19 cellular contexts compared by ENCODE assay signal in genomic region chr12:19856389-19856788, GRCh38.
A peak's percentile ranks its signal among the peaks of the same experiment; 100 is the strongest.
DNase-seq lines count a peak whose midpoint lies in the region; ATAC-seq and TF ChIP-seq lines count a peak whose summit lies in the region.
"Had no signal": no experiment of that assay in that cellular context is flagged by ENCODE, and none has a peak within 500 bp of the region (broad histone marks: within the 10 kb centered on the region; RNA-seq: fewer than 3 reads in every experiment).

No MANE protein-coding gene starts in this region.

- H3K23ac ChIP-seq in trophoblast cell (ENCODE audit: low read length): no peak overlapping the region

- H3K27me3 Mint-ChIP-seq in naive thymus-derived CD4-positive, alpha-beta T cell: peaks cover 0 to 24% (median 11%) of the 10 kb centered on the region in 5 donors
- H3K27me3 Mint-ChIP-seq in progenitor cell of endocrine pancreas: no peaks in the 10 kb centered on the region

- no peak for TF ChIP-seq EP300 in sigmoid colon (IDR thresholded peaks at IDR 0.05)

- no peak overlapping the region for H2BK12ac ChIP-seq in trophoblast cell (ENCODE audit: low read length)

- no peaks in the 10 kb centered on the region for H3K4me1 Mint-ChIP-seq in naive thymus-derived CD4-positive, alpha-beta T cell
- H3K4me1 Mint-ChIP-seq in progenitor cell of endocrine pancreas (ENCODE audit: low read depth): peaks cover 11% of the 10 kb centered on the region
- H3K4me1 Mint-ChIP-seq: activated naive CD4-positive, alpha-beta T cell treated with anti-CD3 and anti-CD28 coated beads, Interleukin-2, amount 50 U/mL, for 24 hours had no signal

- H4K12ac ChIP-seq in trophoblast cell (ENCODE audit: low read depth, low read length): no peak overlapping the region

- ATAC-seq in Right ventricle myocardium superior (ENCODE audit: poor library complexity): peak; percentile 65
- no peak for ATAC-seq in naive thymus-derived CD4-positive, alpha-beta T cell
- ATAC-seq: activated CD4-positive, CD25-positive, alpha-beta regulatory T cell treated with anti-CD3 and anti-CD28 coated beads, Interleukin-2, amount 50 U/mL, for 24 hours; left lobe of liver; T-helper 17 cell had no signal

- WGBS in sigmoid colon, 2 donors: 69 to 73% methylated on average over 5 of the region's 5 CpGs
- no CpG with 5 or more reads among the region's 5 CpGs for WGBS in trophoblast cell (ENCODE audit: extremely low coverage, insufficient coverage, insufficient read length)

- no peak overlapping the region for H3K18ac ChIP-seq in trophoblast cell (ENCODE audit: low read length)

- H3K9me3 ChIP-seq in sigmoid colon: no peaks in the 10 kb centered on the region
- H3K9me3 ChIP-seq in trophoblast cell (ENCODE audit: insufficient read depth, low read depth, low read length): no peaks in the 10 kb centered on the region
- no peaks in the 10 kb centered on the region for H3K9me3 ChIP-seq in naive thymus-derived CD4-positive, alpha-beta T cell (ENCODE audit: control insufficient read depth in 2 of 3, low read length in 3 of 3)

- H2BK120ac ChIP-seq in trophoblast cell (ENCODE audit: insufficient read depth, low read length, poor library complexity): no peak overlapping the region

- no peak overlapping the region for H4K91ac ChIP-seq in trophoblast cell (ENCODE audit: low read depth, low read length)

- H3K4ac ChIP-seq in trophoblast cell (ENCODE audit: low read depth, low read length): no peak overlapping the region

- H4K8ac ChIP-seq in trophoblast cell (ENCODE audit: low read depth, low read length): no peak overlapping the region

- H3K79me1 ChIP-seq in trophoblast cell (ENCODE audit: low read length): no peaks in the 10 kb centered on the region

- intact Hi-C loops in Right ventricle myocardium superior (cut with DNase I) (no loop called here), sigmoid colon (cut with DNase I) (no loop called here)
- intact Hi-C loops in naive thymus-derived CD4-positive, alpha-beta T cell (cut with micrococcal nuclease): no loop called here

- no peak for TF ChIP-seq POLR2A in sigmoid colon (IDR thresholded peaks at IDR 0.05)

- H2BK5ac ChIP-seq in trophoblast cell (ENCODE audit: low read depth, low read length, poor library complexity): no peak overlapping the region

- no peak overlapping the region for H3K4me2 ChIP-seq in trophoblast cell (ENCODE audit: low read length)

- H3K27ac ChIP-seq in sigmoid colon: peak overlapping the region; percentile 56 to 69 (median 63)
- H3K27ac ChIP-seq in trophoblast cell (ENCODE audit: low read depth, low read length): no peak overlapping the region
- H3K27ac ChIP-seq in naive thymus-derived CD4-positive, alpha-beta T cell (ENCODE audit: low read depth, low read length): no peak overlapping the region

- no peak overlapping the region for H2AK5ac ChIP-seq in trophoblast cell (ENCODE audit: low read length)

- no peak for TF ChIP-seq CTCF in sigmoid colon (IDR thresholded peaks at IDR 0.05)
- no peak for TF ChIP-seq CTCF in progenitor cell of endocrine pancreas (IDR thresholded peaks at IDR 0.05; ENCODE audit: unreplicated experiment)

- H3K27me3 ChIP-seq in sigmoid colon: no peaks in the 10 kb centered on the region
- no peaks in the 10 kb centered on the region for H3K27me3 ChIP-seq in trophoblast cell (ENCODE audit: insufficient read depth, low read length)
- no peaks in the 10 kb centered on the region for H3K27me3 ChIP-seq in naive thymus-derived CD4-positive, alpha-beta T cell (ENCODE audit: control insufficient read depth in 2 of 2, insufficient read depth in 2 of 2, low read length in 2 of 2)

- H3K4me3 ChIP-seq in sigmoid colon (no peak overlapping the region), trophoblast cell (ENCODE audit: low read depth, low read length) (no peak overlapping the region)
- no peak overlapping the region for H3K4me3 ChIP-seq in naive thymus-derived CD4-positive, alpha-beta T cell (ENCODE audit: low read length)
- H3K4me3 ChIP-seq: HAP-1, skin epidermis had no signal

- no peak overlapping the region for H2AFZ ChIP-seq in trophoblast cell (ENCODE audit: insufficient read depth, low read length, poor library complexity)

- H3K14ac ChIP-seq in trophoblast cell (ENCODE audit: low read length): no peak overlapping the region

- H3K9ac ChIP-seq in trophoblast cell (ENCODE audit: low read length): no peak overlapping the region

- peaks cover 0 to 4% (median 0%) of the 10 kb centered on the region in 5 donors for H3K36me3 Mint-ChIP-seq in naive thymus-derived CD4-positive, alpha-beta T cell
- H3K36me3 Mint-ChIP-seq in progenitor cell of endocrine pancreas (ENCODE audit: insufficient read depth): peaks cover 4% of the 10 kb centered on the region
- H3K36me3 Mint-ChIP-seq: activated naive CD4-positive, alpha-beta T cell treated with anti-CD3 and anti-CD28 coated beads, Interleukin-2, amount 50 U/mL, for 24 hours had no signal

- H3K9me3 Mint-ChIP-seq in naive thymus-derived CD4-positive, alpha-beta T cell: peaks cover 0 to 29% (median 7%) of the 10 kb centered on the region in 11 donors
- H3K9me3 Mint-ChIP-seq in progenitor cell of endocrine pancreas (ENCODE audit: low read depth): peaks cover 33% of the 10 kb centered on the region

- CTCF ChIA-PET in naive thymus-derived CD4-positive, alpha-beta T cell (lab: Charles Lee): no interaction called here

- no peaks in the 10 kb centered on the region for H3K79me2 ChIP-seq in trophoblast cell (ENCODE audit: control insufficient read depth, insufficient read depth, low read length, poor library complexity)

- POLR2A ChIA-PET in naive thymus-derived CD4-positive, alpha-beta T cell (lab: Charles Lee): no interaction called here

- peak; percentile 18 for DNase-seq in EH (ENCODE audit: low read depth)
- peak; percentile 72 for DNase-seq in amniotic epithelial cell (ENCODE audit: low read depth)
- DNase-seq in Right ventricle myocardium superior: no peak
- DNase-seq in sigmoid colon: no peak
- no peak for DNase-seq in trophoblast cell
- no peak for DNase-seq in naive thymus-derived CD4-positive, alpha-beta T cell
- no peak for DNase-seq in COLO668 (lab: John Stamatoyannopoulos, UW; ENCODE audit: unreplicated experiment)
- no peak for DNase-seq in progenitor cell of endocrine pancreas (ENCODE audit: low spot score, unreplicated experiment)
- DNase-seq: AML-193; DMS 273 treated with DMSO at 0.1 percent for 48 hours; NCI-H187 treated with DMSO at 0.1 percent for 48 hours; NCI-H526 treated with DMSO at 0.1 percent for 48 hours; stimulated activated naive CD4-positive, alpha-beta T cell; T-helper 17 cell had no signal

- H3K4me3 Mint-ChIP-seq in naive thymus-derived CD4-positive, alpha-beta T cell: no peak overlapping the region
- no peak overlapping the region for H3K4me3 Mint-ChIP-seq in progenitor cell of endocrine pancreas (ENCODE audit: low read depth)
- H3K4me3 Mint-ChIP-seq: activated naive CD4-positive, alpha-beta T cell treated with anti-CD3 and anti-CD28 coated beads, Interleukin-2, amount 50 U/mL, for 24 hours had no signal

- H3K36me3 ChIP-seq in sigmoid colon: no peaks in the 10 kb centered on the region
- H3K36me3 ChIP-seq in trophoblast cell (ENCODE audit: control insufficient read depth in 1 of 2, insufficient read depth in 2 of 2, low read length in 2 of 2): no peaks in the 10 kb centered on the region
- no peaks in the 10 kb centered on the region for H3K36me3 ChIP-seq in naive thymus-derived CD4-positive, alpha-beta T cell (ENCODE audit: control insufficient read depth in 2 of 3, insufficient read depth in 3 of 3, low read length in 3 of 3)
- H3K36me3 ChIP-seq: HAP-1 had no signal

- no peak overlapping the region for H3K27ac Mint-ChIP-seq in naive thymus-derived CD4-positive, alpha-beta T cell
- H3K27ac Mint-ChIP-seq in progenitor cell of endocrine pancreas: no peak overlapping the region
- H3K27ac Mint-ChIP-seq: activated naive CD4-positive, alpha-beta T cell treated with anti-CD3 and anti-CD28 coated beads, Interleukin-2, amount 50 U/mL, for 24 hours; T-helper 17 cell had no signal

- H3K4me1 ChIP-seq in sigmoid colon: peaks cover 0 to 15% (median 7%) of the 10 kb centered on the region in 4 donors
- H3K4me1 ChIP-seq in trophoblast cell (ENCODE audit: control insufficient read depth in 1 of 2, insufficient read depth in 2 of 2, low read length in 2 of 2): no peaks in the 10 kb centered on the region
- no peaks in the 10 kb centered on the region for H3K4me1 ChIP-seq in naive thymus-derived CD4-positive, alpha-beta T cell (ENCODE audit: control insufficient read depth in 2 of 2, insufficient read depth in 2 of 2, low read length in 2 of 2)

Comparison
In these comparisons a context has a peak if more than half of its experiments do, and no peak if none do; other contexts are left out.
1. DNase-seq: peak in EH (single experiment) and amniotic epithelial cell (single experiment); none in Right ventricle myocardium superior (single experiment), sigmoid colon (single experiment), trophoblast cell (0 of 2), naive thymus-derived CD4-positive, alpha-beta T cell (0 of 9), COLO668 (single experiment) and progenitor cell of endocrine pancreas (single experiment).
2. H3K27ac ChIP-seq: peak in sigmoid colon (4 of 4); none in trophoblast cell (single experiment) and naive thymus-derived CD4-positive, alpha-beta T cell (single experiment).